ENCODE assay signal across 9 cellular contexts in the genomic region with DNA sequence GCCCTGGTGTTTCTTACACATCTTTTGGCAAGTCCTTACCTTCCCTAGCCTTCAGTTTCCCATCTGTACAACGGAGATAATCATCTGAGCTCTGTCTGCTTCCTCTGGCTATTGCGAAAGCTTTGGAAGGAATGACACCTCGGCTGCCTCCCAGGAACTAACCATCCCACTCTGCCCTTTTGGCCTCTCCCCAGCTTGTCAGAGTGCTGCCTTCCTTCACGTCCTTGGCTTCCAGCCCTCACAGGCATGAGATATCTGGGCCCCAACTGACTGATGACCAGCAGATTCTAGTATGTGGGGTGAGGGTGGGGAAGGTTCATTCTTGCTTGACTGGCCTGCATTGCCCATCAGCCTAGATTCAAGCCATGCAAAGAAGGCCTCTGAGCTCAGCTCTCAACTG.
DNase-seq lines count a peak whose midpoint lies in the region; ATAC-seq and TF ChIP-seq lines count a peak whose summit lies in the region.
"Had no signal": no experiment of that assay in that cellular context is flagged by ENCODE, and none has a peak within 500 bp of the region (broad histone marks: within the 10 kb centered on the region; RNA-seq: fewer than 3 reads in every experiment).

No MANE protein-coding gene starts in this region.

- H3K27me3 ChIP-seq in HCT116 (ENCODE audit: insufficient read depth, low read length): no peaks in the 10 kb centered on the region

- no TSS peak for BruUV-seq in HCT116 (replicated peaks; lab: Mats Ljungman, UMichigan)

- H3K4me3 ChIP-seq in HCT116 (replicated peaks in 1 of 2; ENCODE audit: low read depth in 1 of 2, low read length in 2 of 2): no peak overlapping the region

- no peaks in the 10 kb centered on the region for H3K9me3 ChIP-seq in HCT116 (ENCODE audit: control insufficient read depth in 1 of 2, insufficient read depth in 1 of 2, low read depth in 1 of 2, low read length in 2 of 2)

- H3K4me2 ChIP-seq in HCT116 (ENCODE audit: low read length): no peak overlapping the region

- no peaks in the 10 kb centered on the region for H3K4me1 ChIP-seq in HCT116 (ENCODE audit: control insufficient read depth in 1 of 2, insufficient read depth in 2 of 2, low read length in 2 of 2)

- intact Hi-C loops in HCT116 (cut with micrococcal nuclease): no loop called here

- TF ChIP-seq CTCF in HCT116 (IDR thresholded peaks at IDR 0.05 in 2 of 3, conservative IDR thresholded peaks at IDR 0.05 in 1 of 3; ENCODE audit: borderline replicate concordance in 1 of 3, insufficient read depth in 1 of 3, low read depth in 2 of 3, low read length in 2 of 3): no peak

- H3K9me3 Mint-ChIP-seq in stimulated activated memory B cell treated with anti-CD40 and anti-IgM and Interleukin-4, amounts not matched to agents 10 μg/mL and 1 μg/mL and 100 μg/mL, for 72 hours: peaks cover 3% of the 10 kb centered on the region
- H3K9me3 Mint-ChIP-seq: dendritic cell treated with granulocyte-macrophage colony-stimulating factor and Interleukin-4, amounts not matched to agents 40 ng/mL and 50 ng/mL, for 4 days had no signal

- TF ChIP-seq POLR2A in HCT116 (IDR thresholded peaks at IDR 0.05; ENCODE audit: borderline replicate concordance, extremely low read depth, insufficient read depth, insufficient read length): no peak
- TF ChIP-seq POLR2A in erythroblast (IDR thresholded peaks at IDR 0.05; ENCODE audit: low read length): no peak

- no peaks in the 10 kb centered on the region for H3K9me2 ChIP-seq in HCT116 (ENCODE audit: insufficient read depth)

- CTCF ChIA-PET in HCT116 (lab: Charles Lee): no interaction called here

- H3K4me1 Mint-ChIP-seq in stimulated activated memory B cell treated with anti-CD40 and anti-IgM and Interleukin-4, amounts not matched to agents 10 μg/mL and 1 μg/mL and 100 μg/mL, for 72 hours: peaks cover 30% of the 10 kb centered on the region

- no peak for ATAC-seq in HCT116
- no peak for ATAC-seq in stimulated activated memory B cell treated with anti-CD40 and anti-IgM and Interleukin-4, amounts not matched to agents 10 μg/mL and 1 μg/mL and 100 μg/mL, for 72 hours

- H4K20me1 ChIP-seq in HCT116 (ENCODE audit: insufficient read depth): no peaks in the 10 kb centered on the region

- no peak overlapping the region for H3K4me3 Mint-ChIP-seq in stimulated activated memory B cell treated with anti-CD40 and anti-IgM and Interleukin-4, amounts not matched to agents 10 μg/mL and 1 μg/mL and 100 μg/mL, for 72 hours
- H3K4me3 Mint-ChIP-seq: dendritic cell treated with granulocyte-macrophage colony-stimulating factor and Interleukin-4, amounts not matched to agents 40 ng/mL and 50 ng/mL, for 4 days had no signal

- no peaks in the 10 kb centered on the region for H3K79me2 ChIP-seq in HCT116 (ENCODE audit: insufficient read depth, low read length)

- RAD21 ChIA-PET in HCT116 (lab: Charles Lee; ENCODE audit: low non-redundant PET in 1 of 2, low total read pairs in 2 of 2, uncharacterized antibody in 2 of 2, unreplicated experiment in 2 of 2): no interaction called here

- DNase-seq in HCT116 (ENCODE audit: low read depth, low spot score) (no peak), amniotic epithelial cell (ENCODE audit: low read depth) (peak; percentile 100), kidney glomerular epithelial cell (lab: John Stamatoyannopoulos, UW) (peak; percentile 94), NCI-H69 (lab: John Stamatoyannopoulos, UW) (no peak), NOMO-1 treated with DMSO at 0.1 percent for 48 hours (lab: John Stamatoyannopoulos, UW; ENCODE audit: unreplicated experiment) (no peak), erythroblast (lab: John Stamatoyannopoulos, UW) (no peak), cortex of kidney (lab: John Stamatoyannopoulos, UW) (no peak)

- POLR2A ChIA-PET in HCT116 (lab: Charles Lee): no interaction called here

- no peaks in the 10 kb centered on the region for H3K36me3 ChIP-seq in HCT116 (ENCODE audit: control insufficient read depth in 1 of 2, insufficient read depth in 2 of 2, low read length in 2 of 2)

- peak overlapping the region; percentile 91 for H3K27ac Mint-ChIP-seq in stimulated activated memory B cell treated with anti-CD40 and anti-IgM and Interleukin-4, amounts not matched to agents 10 μg/mL and 1 μg/mL and 100 μg/mL, for 72 hours
- H3K27ac Mint-ChIP-seq: dendritic cell treated with granulocyte-macrophage colony-stimulating factor and Interleukin-4, amounts not matched to agents 40 ng/mL and 50 ng/mL, for 4 days had no signal

- H3K27me3 Mint-ChIP-seq in stimulated activated memory B cell treated with anti-CD40 and anti-IgM and Interleukin-4, amounts not matched to agents 10 μg/mL and 1 μg/mL and 100 μg/mL, for 72 hours: no peaks in the 10 kb centered on the region

- no peak for TF ChIP-seq RAD21 in HCT116 (IDR thresholded peaks at IDR 0.05; ENCODE audit: low read depth)

- H2AFZ ChIP-seq in HCT116 (ENCODE audit: low read depth, low read length, poor library complexity, severe bottlenecking): no peak overlapping the region

- H3K36me3 Mint-ChIP-seq in stimulated activated memory B cell treated with anti-CD40 and anti-IgM and Interleukin-4, amounts not matched to agents 10 μg/mL and 1 μg/mL and 100 μg/mL, for 72 hours: peaks cover 29% of the 10 kb centered on the region

- H3K9ac ChIP-seq in HCT116 (ENCODE audit: low read length): no peak overlapping the region

- no peak overlapping the region for H3K27ac ChIP-seq in HCT116 (ENCODE audit: low read depth, low read length)

TF ChIP-seq in HCT116, 20 proteins besides CTCF, POLR2A, EP300 and RAD21:
- TF ChIP-seq FOSL1 (IDR thresholded peaks at IDR 0.05; ENCODE audit: low read depth) (no peak), ELF1 (IDR thresholded peaks at IDR 0.05; ENCODE audit: borderline replicate concordance, low read depth) (no peak), TCF7L2 (IDR thresholded peaks at IDR 0.05; ENCODE audit: borderline replicate concordance, extremely low read depth, insufficient read depth, insufficient read length) (no peak), ZFX (IDR thresholded peaks at IDR 0.05) (no peak), CEBPB (IDR thresholded peaks at IDR 0.05; ENCODE audit: low read depth) (peak; percentile 66)

Comparison
In these comparisons a context has a peak if more than half of its experiments do, and no peak if none do; other contexts are left out.
1. DNase-seq: peak in amniotic epithelial cell (single experiment) and kidney glomerular epithelial cell (single experiment); none in HCT116 (single experiment), NCI-H69 (single experiment), NOMO-1 treated with DMSO at 0.1 percent for 48 hours (single experiment), erythroblast (0 of 2) and cortex of kidney (single experiment).